ENCODE assay signal across 1 cellular context in the genomic region with DNA sequence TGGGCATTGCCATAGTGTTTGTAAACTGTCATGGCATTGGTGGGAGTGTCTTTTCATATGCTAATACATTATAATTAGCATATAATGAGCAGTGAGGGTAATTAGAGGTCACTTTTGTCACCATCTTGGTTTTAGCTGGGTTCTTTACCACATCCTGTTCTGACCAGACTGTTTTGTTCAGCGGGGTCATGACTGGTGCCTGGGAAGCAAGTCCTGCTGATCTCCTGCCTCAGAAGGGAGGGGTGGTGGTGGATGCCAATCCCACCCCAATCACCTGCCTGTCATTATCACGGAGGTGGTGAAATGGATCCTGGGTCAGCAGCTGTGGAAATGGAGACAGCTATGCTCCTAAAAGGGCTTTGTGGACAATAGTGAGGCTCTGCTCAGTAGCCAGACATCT.
TF ChIP-seq lines count a peak whose summit lies in the region.

No MANE protein-coding gene starts in this region.

TF ChIP-seq in GM12878, 131 proteins besides CTCF, POLR2A, EP300 and RAD21:
- TF ChIP-seq RUNX3 (IDR thresholded peaks at IDR 0.05; ENCODE audit: low read length) = peak; percentile 22; the same call in 1 of the 2 replicates
- TF ChIP-seq, protein P1, sequence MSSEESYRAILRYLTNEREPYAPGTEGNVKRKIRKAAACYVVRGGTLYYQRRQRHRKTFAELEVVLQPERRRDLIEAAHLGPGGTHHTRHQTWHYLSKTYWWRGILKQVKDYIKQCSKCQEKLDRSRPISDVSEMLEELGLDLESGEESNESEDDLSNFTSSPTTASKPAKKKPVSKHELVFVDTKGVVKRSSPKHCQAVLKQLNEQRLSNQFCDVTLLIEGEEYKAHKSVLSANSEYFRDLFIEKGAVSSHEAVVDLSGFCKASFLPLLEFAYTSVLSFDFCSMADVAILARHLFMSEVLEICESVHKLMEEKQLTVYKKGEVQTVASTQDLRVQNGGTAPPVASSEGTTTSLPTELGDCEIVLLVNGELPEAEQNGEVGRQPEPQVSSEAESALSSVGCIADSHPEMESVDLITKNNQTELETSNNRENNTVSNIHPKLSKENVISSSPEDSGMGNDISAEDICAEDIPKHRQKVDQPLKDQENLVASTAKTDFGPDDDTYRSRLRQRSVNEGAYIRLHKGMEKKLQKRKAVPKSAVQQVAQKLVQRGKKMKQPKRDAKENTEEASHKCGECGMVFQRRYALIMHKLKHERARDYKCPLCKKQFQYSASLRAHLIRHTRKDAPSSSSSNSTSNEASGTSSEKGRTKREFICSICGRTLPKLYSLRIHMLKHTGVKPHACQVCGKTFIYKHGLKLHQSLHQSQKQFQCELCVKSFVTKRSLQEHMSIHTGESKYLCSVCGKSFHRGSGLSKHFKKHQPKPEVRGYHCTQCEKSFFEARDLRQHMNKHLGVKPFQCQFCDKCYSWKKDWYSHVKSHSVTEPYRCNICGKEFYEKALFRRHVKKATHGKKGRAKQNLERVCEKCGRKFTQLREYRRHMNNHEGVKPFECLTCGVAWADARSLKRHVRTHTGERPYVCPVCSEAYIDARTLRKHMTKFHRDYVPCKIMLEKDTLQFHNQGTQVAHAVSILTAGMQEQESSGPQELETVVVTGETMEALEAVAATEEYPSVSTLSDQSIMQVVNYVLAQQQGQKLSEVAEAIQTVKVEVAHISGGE (CRISPR knock-in tag; IDR thresholded peaks at IDR 0.05) = no peak
- no peak for TF ChIP-seq NRF1 (conservative IDR thresholded peaks at IDR 0.05; ENCODE audit: low read depth, low read length)
